In the genomic region with DNA sequence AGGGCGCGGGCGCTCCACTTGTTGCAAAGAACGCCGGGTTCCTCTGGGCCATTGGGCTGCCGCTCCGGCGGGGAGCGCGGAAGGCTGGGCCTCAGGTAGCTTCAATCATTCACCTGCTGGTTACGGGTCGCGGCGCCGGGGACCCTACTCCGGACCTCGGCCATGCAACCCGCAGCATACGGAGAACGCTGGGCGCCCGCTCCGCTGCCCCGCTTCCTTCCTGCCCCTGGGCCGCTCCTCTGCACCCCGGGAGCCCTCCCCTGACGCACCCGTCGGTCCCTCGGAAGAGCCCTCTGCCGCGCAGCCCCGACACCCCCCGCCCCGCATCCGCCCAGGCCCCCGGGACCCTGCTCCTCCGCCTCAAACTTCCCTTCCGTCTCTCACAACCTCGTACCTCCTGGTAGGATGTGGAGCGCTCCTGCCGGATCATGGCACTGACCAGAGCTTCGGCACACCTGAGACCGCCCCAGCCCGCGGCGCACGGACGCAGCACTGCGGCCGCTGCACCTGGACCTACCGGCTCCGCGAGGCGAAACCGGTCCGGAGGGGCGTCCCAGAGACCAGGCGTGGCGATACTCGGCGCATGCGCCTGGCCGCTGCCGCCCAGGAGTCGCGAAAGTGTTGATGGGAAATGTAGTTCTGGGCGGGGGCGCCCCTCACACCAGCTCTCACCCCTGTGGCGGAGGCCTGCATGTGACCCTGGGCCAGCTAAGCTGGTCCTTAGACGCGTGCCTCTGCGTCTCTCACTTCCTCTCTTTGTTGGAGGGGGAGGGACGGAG, we compare ENCODE assay signal across 8 cellular contexts. TPM values are rescaled to one million over a fixed set of nuclear protein-coding genes. Genes with fewer than 3 reads are reported as not detected.
DNase-seq lines count a peak whose midpoint lies in the region; ATAC-seq and TF ChIP-seq lines count a peak whose summit lies in the region.

A gene (minus strand): TSS at position 559 of the 779 bp plus-strand sequence. CDS start 129 bp downstream, at position 430.

- peak; percentile 96 for ATAC-seq in HG02678 (IDR thresholded peaks at IDR 0.05; ENCODE audit: unreplicated experiment)
- ATAC-seq in heart right ventricle = peak; percentile 95 to 98 (median 97)
- ATAC-seq in upper lobe of right lung = peak; percentile 96

- H3K4me3 ChIP-seq in GM12875 (ENCODE audit: low read depth, low read length) (peak within 1 kb of the TSS; percentile 83), adipocyte (ENCODE audit: low read length) (peak within 1 kb of the TSS; percentile 84), heart right ventricle (peak within 1 kb of the TSS; percentile 70 to 96 (median 86)), upper lobe of right lung (peak within 1 kb of the TSS; percentile 85)

- H3K9ac ChIP-seq in adipocyte (ENCODE audit: low read length) = peak within 1 kb of the TSS; percentile 57

- WGBS in heart right ventricle, 2 donors = 0% methylated on average over 74 of the region's 74 CpGs

- H3K36me3 ChIP-seq in adipocyte (ENCODE audit: control insufficient read depth, insufficient read depth, low read length, severe bottlenecking) = peaks cover 8% of the 10 kb centered on the region
- peaks cover 0 to 21% (median 10%) of the 10 kb centered on the region in 9 donors for H3K36me3 ChIP-seq in heart right ventricle
- peaks cover 7% of the 10 kb centered on the region for H3K36me3 ChIP-seq in upper lobe of right lung

- H3K27me3 ChIP-seq in adipocyte (replicated peaks; ENCODE audit: control insufficient read depth, insufficient read depth, low read length) (peaks cover 2% of the 10 kb centered on the region), heart right ventricle (no peaks in the 10 kb centered on the region), upper lobe of right lung (no peaks in the 10 kb centered on the region)

- H3K9me3 ChIP-seq in adipocyte (ENCODE audit: control insufficient read depth, low read length) (no peaks in the 10 kb centered on the region), heart right ventricle (no peaks in the 10 kb centered on the region), upper lobe of right lung (no peaks in the 10 kb centered on the region)

- intact Hi-C loops in heart right ventricle (cut with DNase I) (loop anchor here in 3 of 10 donors (1.0 to 5.0 kb wide), 3 partner anchors 18 to 1548 kb away; a partner anchor contains a TSS), posterior vena cava (cut with DNase I) (no loop called here), upper lobe of right lung (cut with DNase I) (no loop called here)

- no peak for TF ChIP-seq CTCF in GM12875 (IDR thresholded peaks at IDR 0.05; ENCODE audit: borderline replicate concordance, insufficient read depth, low read depth, low read length)
- TF ChIP-seq CTCF in heart right ventricle (IDR thresholded peaks at IDR 0.05) = peak in 2 of 9 donors; percentile 14 to 15
- no peak for TF ChIP-seq CTCF in upper lobe of right lung (IDR thresholded peaks at IDR 0.05)

- DNase-seq in NCI-H128 (lab: John Stamatoyannopoulos, UW; ENCODE audit: unreplicated experiment) = peak; percentile 83
- DNase-seq in T follicular helper cell (ENCODE audit: low read depth) = peak; percentile 77
- DNase-seq in adipocyte (ENCODE audit: low read depth) = peak; percentile 93
- DNase-seq in heart right ventricle = peak; percentile 87 to 90
- peak; percentile 97 for DNase-seq in posterior vena cava (ENCODE audit: low spot score)
- peak; percentile 95 for DNase-seq in upper lobe of right lung

- H3K27ac ChIP-seq in heart right ventricle (peak within 1 kb of the TSS in 8 of 10 donors; percentile 13 to 81 (median 40)), upper lobe of right lung (peak within 1 kb of the TSS; percentile 60)

- H3K4me1 ChIP-seq in adipocyte (ENCODE audit: control insufficient read depth, insufficient read depth, low read length) (no peaks in the 10 kb centered on the region), heart right ventricle (peaks cover 0 to 50% (median 7%) of the 10 kb centered on the region in 9 donors), upper lobe of right lung (peaks cover 9% of the 10 kb centered on the region)

RNA-seq across cellular contexts. Expression of the gene that starts here (rescaled TPM):
- total RNA-seq in heart right ventricle = 1 to 10 TPM; 1.9 to 4.6 (median 2.4) TPM
- polyA plus RNA-seq in heart right ventricle = 1 to 10 TPM; 1.8 to 5.1 TPM
- 1 to 10 TPM; 5.2 to 6.7 TPM for total RNA-seq in posterior vena cava
- total RNA-seq in upper lobe of right lung = 9.7 TPM

Comparison
In these comparisons a context has a peak if more than half of its experiments do, and no peak if none do; other contexts are left out.
1. Peak in every context shown above with its lines: DNase-seq, ATAC-seq, H3K4me3 ChIP-seq and H3K27ac ChIP-seq.